Comparison of ENCODE assay signal across 22 cellular contexts in the genomic region with DNA sequence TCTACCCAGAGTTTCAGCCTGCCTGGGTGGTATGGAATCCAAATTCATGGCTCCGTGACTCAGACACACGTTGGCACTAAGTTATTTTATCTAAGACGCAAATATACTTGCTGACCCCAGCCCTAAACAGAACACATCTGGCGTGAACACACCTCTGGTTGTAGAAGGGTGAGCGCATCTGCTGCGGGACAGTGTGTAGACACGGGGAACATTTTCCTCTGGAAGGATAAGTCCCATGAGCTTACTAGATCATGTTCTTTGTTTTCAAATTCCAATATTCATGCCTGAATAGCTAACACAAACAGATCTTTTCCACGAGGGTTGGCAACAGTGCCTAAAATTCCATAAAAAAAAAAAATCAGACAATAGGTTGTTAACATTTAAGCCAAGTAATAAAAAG.
"Had no signal": no experiment of that assay in that cellular context is flagged by ENCODE, and none has a peak within 500 bp of the region (broad histone marks: within the 10 kb centered on the region; RNA-seq: fewer than 3 reads in every experiment).

No MANE protein-coding gene starts in this region.

- H3K27me3 Mint-ChIP-seq: type B pancreatic cell had no signal

- H3K79me2 ChIP-seq: hepatocyte had no signal

- FAIRE-seq: endometrium, kidney, small intestine, urothelium cell line had no signal

- H3K27ac ChIP-seq: coronary artery, epithelial cell of prostate, esophagus squamous epithelium, hepatocyte, thyroid gland had no signal

- H3K27ac Mint-ChIP-seq: naive thymus-derived CD8-positive, alpha-beta T cell; type B pancreatic cell had no signal

- H3K4me1 ChIP-seq: esophagus squamous epithelium had no signal

- ATAC-seq: left colon; left ventricle myocardium superior; mucosa of descending colon; naive thymus-derived CD8-positive, alpha-beta T cell; right cardiac atrium had no signal

- H3K36me3 ChIP-seq: esophagus squamous epithelium, thyroid gland had no signal

- H3K36me3 Mint-ChIP-seq: naive thymus-derived CD8-positive, alpha-beta T cell; type B pancreatic cell had no signal

- H3K4me3 Mint-ChIP-seq: naive thymus-derived CD8-positive, alpha-beta T cell; neural crest cell; type B pancreatic cell had no signal

- H3K9me3 Mint-ChIP-seq: neural crest cell, type B pancreatic cell had no signal

- H3K4me3 ChIP-seq: coronary artery, esophagus squamous epithelium, hepatocyte, mucosa of descending colon, thyroid gland had no signal

- H2AFZ ChIP-seq: hepatocyte had no signal

- H3K9me3 ChIP-seq: esophagus squamous epithelium, mucosa of descending colon, thyroid gland had no signal

- DNase-seq: effector memory CD4-positive, alpha-beta T cell; esophagus squamous epithelium; foreskin melanocyte; head of caudate nucleus; kidney; left colon; left ventricle myocardium superior; mucosa of descending colon; naive thymus-derived CD8-positive, alpha-beta T cell; posterior cingulate gyrus; right cardiac atrium; small intestine; stimulated activated CD4-positive, alpha-beta T cell treated with anti-CD3 and anti-CD28 coated beads, Interleukin-12 subunit alpha, Interleukin-12 subunit beta, amount 100 ng/mL, for 4 hours; stimulated activated naive CD4-positive, alpha-beta T cell; thyroid gland had no signal

- H3K27me3 ChIP-seq: esophagus squamous epithelium, hepatocyte, thyroid gland had no signal

- H3K4me2 ChIP-seq: hepatocyte had no signal

- H3K4me1 Mint-ChIP-seq: naive thymus-derived CD8-positive, alpha-beta T cell had no signal
